ENCODE assay signal across 25 cellular contexts in the genomic region with DNA sequence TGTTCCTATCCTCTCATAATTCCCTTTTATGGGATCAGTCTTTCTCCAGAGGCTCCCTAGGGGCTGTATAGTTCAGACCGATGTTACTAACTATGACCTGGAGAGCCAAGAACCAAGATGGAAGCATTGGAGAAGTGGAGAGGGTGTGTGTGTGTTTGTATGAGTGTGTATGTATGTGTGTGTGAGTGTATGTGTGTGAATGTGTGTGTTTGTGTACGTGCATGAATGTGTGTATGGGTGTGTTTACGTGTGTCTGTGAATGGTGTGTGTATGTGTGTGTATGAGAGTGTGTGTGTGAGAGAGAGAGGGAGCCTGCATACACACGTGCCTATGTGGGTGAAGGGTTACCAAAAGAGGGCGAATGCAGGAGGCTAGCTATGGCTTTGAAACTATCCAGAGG. TPM values are rescaled to one million over a fixed set of nuclear protein-coding genes. Genes with fewer than 3 reads are reported as not detected.
"Had no signal": no experiment of that assay in that cellular context is flagged by ENCODE, and none has a peak within 500 bp of the region (broad histone marks: within the 10 kb centered on the region; RNA-seq: fewer than 3 reads in every experiment).

No MANE protein-coding gene starts in this region.

- FAIRE-seq: keratinocyte had no signal

- H3K27ac ChIP-seq: epithelial cell of prostate, esophagus muscularis mucosa, left ventricle myocardium inferior, lower lobe of right lung, ovary, spleen, thoracic aorta, transverse colon had no signal

- H3K9me3 ChIP-seq: esophagus muscularis mucosa, gastroesophageal sphincter, left ventricle myocardium inferior, lower lobe of right lung, ovary, spleen, thoracic aorta, transverse colon had no signal

- H3K36me3 ChIP-seq: esophagus muscularis mucosa, gastroesophageal sphincter, left ventricle myocardium inferior, lower lobe of right lung, ovary, spleen, thoracic aorta, transverse colon had no signal

- DNase-seq: cortex of kidney; effector memory CD8-positive, alpha-beta T cell; glutamatergic neuron; immature natural killer cell; left ventricle myocardium inferior; lower lobe of right lung; natural killer cell; nucleus accumbens; ovary; spleen; stimulated activated CD4-positive, alpha-beta T cell treated with anti-CD3 and anti-CD28 coated beads, Interleukin-15, amount 100 ng/mL, for 24 hours; stimulated activated CD4-positive, alpha-beta T cell treated with anti-CD3 and anti-CD28 coated beads, Interleukin-1b, Interleukin-23, amount 100 ng/mL, for 48 hours; stimulated activated CD4-positive, alpha-beta T cell treated with anti-CD3 and anti-CD28 coated beads, Interleukin-4, amount 100 ng/mL, for 24 hours; transverse colon had no signal

- H3K27me3 ChIP-seq: esophagus muscularis mucosa, gastroesophageal sphincter, ovary, transverse colon had no signal

- ATAC-seq: effector memory CD8-positive, alpha-beta T cell; gastroesophageal sphincter; lower lobe of right lung; natural killer cell; sciatic nerve; stimulated activated memory B cell treated with anti-CD40 and anti-IgM and Interleukin-4, amounts not matched to agents 10 μg/mL and 1 μg/mL and 100 μg/mL, for 72 hours had no signal

- H3K4me3 ChIP-seq: esophagus muscularis mucosa, gastroesophageal sphincter, left ventricle myocardium inferior, lower lobe of right lung, ovary, spleen, thoracic aorta, transverse colon had no signal

RNA-seq across cellular contexts. Expression of gene MYBPHL, which starts 4.9 kb away (rescaled TPM):
- total RNA-seq: esophagus muscularis mucosa, fibroblast of villous mesenchyme, mesothelial cell of epicardium, myocyte, natural killer cell, spleen, transverse colon, urinary bladder had no signal
- polyA plus RNA-seq: immature natural killer cell, ovary, spleen had no signal
